ENCODE assay signal across 8 cellular contexts in the genomic region with DNA sequence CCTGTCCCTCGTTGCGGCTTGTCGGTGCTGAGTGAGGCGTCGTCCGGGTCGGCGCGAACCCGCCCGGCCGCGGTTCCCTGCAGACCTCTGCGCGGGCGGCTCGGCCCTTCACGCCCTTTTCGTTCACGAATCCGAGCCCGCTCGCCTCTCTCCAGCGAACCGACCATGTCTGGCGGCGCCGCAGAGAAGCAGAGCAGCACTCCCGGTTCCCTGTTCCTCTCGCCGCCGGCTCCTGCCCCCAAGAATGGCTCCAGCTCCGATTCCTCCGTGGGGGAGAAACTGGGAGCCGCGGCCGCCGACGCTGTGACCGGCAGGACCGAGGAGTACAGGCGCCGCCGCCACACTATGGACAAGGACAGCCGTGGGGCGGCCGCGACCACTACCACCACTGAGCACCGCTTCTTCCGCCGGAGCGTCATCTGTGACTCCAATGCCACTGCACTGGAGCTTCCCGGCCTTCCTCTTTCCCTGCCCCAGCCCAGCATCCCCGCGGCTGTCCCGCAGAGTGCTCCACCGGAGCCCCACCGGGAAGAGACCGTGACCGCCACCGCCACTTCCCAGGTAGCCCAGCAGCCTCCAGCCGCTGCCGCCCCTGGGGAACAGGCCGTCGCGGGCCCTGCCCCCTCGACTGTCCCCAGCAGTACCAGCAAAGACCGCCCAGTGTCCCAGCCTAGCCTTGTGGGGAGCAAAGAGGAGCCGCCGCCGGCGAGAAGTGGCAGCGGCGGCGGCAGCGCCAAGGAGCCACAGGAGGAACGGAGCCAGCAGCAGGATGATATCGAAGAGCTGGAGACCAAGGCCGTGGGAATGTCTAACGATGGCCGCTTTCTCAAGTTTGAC. TPM values are rescaled to one million over a fixed set of nuclear protein-coding genes. Genes with fewer than 3 reads are reported as not detected.
A peak's percentile ranks its signal among the peaks of the same experiment; 100 is the strongest.
DNase-seq lines count a peak whose midpoint lies in the region; ATAC-seq and TF ChIP-seq lines count a peak whose summit lies in the region.

No MANE protein-coding gene starts in this region.

- H3K4me3 ChIP-seq in HEK293 (ENCODE audit: low read depth, low read length) (peak overlapping the region; percentile 95), OCI-LY3 (ENCODE audit: low read length) (peak overlapping the region; percentile 90), cardiac muscle cell (peak overlapping the region; percentile 99), parathyroid adenoma (ENCODE audit: low read depth, low read length) (peak overlapping the region; percentile 85), aorta (ENCODE audit: low read length in 2 of 2) (peak overlapping the region; percentile 86 to 94)

- CTCF ChIA-PET in HEK293 (lab: Yijun Ruan, JAX) = interaction anchor here (0.6 to 6.4 kb wide), 6 partner anchors 24 to 187 kb away, joined by 3 to 65 read pairs (median 6); no protein-coding TSS in a partner anchor

- intact Hi-C loops in aorta (cut with DNase I) = loop anchor here in 1 of 2 donors (2.0 to 5.0 kb wide), 4 partner anchors 54 to 194 kb away; a partner anchor contains a TSS

- peaks cover 62% of the 10 kb centered on the region for H3K79me2 ChIP-seq in OCI-LY3 (ENCODE audit: low read length)
- peaks cover 29% of the 10 kb centered on the region for H3K79me2 ChIP-seq in parathyroid adenoma

- H3K27ac ChIP-seq in HEK293 (ENCODE audit: extremely low read depth, low read depth, low read length) (peak overlapping the region; percentile 84), OCI-LY3 (ENCODE audit: low read length) (peak overlapping the region; percentile 74), cardiac muscle cell (peak overlapping the region; percentile 92), parathyroid adenoma (peak overlapping the region; percentile 92), aorta (ENCODE audit: low read depth in 1 of 2, low read length in 2 of 2) (peak overlapping the region in 1 of 2 donors; percentile 94)

- H2AFZ ChIP-seq in OCI-LY3 (ENCODE audit: low read depth, low read length) = no peak overlapping the region
- peak overlapping the region; percentile 60 for H2AFZ ChIP-seq in parathyroid adenoma

- H3K4me1 ChIP-seq in HEK293 (ENCODE audit: control insufficient read depth, insufficient read depth, low read length) = no peaks in the 10 kb centered on the region; the same call in 1 of the 2 replicates
- peaks cover 34% of the 10 kb centered on the region for H3K4me1 ChIP-seq in OCI-LY3 (ENCODE audit: low read length)
- H3K4me1 ChIP-seq in cardiac muscle cell (ENCODE audit: low read depth) = peaks cover 26% of the 10 kb centered on the region
- H3K4me1 ChIP-seq in parathyroid adenoma = peaks cover 10% of the 10 kb centered on the region
- no peaks in the 10 kb centered on the region for H3K4me1 ChIP-seq in aorta (ENCODE audit: control insufficient read depth in 1 of 2, insufficient read depth in 2 of 2, low read length in 2 of 2)

- TF ChIP-seq CTCF in HEK293 (tag by site-specific recombination; IDR thresholded peaks at IDR 0.05) (peak; percentile 81), OCI-LY3 (IDR thresholded peaks at IDR 0.05; ENCODE audit: low read depth, low read length) (no peak; the same call in 1 of the 2 replicates), cardiac muscle cell (IDR thresholded peaks at IDR 0.05; ENCODE audit: low read depth, low read length) (no peak), parathyroid adenoma (IDR thresholded peaks at IDR 0.05) (no peak)

- POLR2A ChIA-PET in HEK293 (lab: Yijun Ruan, JAX) = interaction anchor here (0.6 to 3.3 kb wide), 4 partner anchors 57 to 183 kb away, joined by 3 to 11 read pairs (median 6); no protein-coding TSS in a partner anchor

- peak overlapping the region; percentile 84 for H3K4me2 ChIP-seq in OCI-LY3 (ENCODE audit: low read length)
- peak overlapping the region; percentile 64 for H3K4me2 ChIP-seq in parathyroid adenoma (ENCODE audit: low read length)

- peak; percentile 13 for ATAC-seq in aorta (ENCODE audit: low FRiP score)

- DNase-seq in EH (ENCODE audit: low read depth) (peak; percentile 47), cardiac muscle cell (ENCODE audit: low read depth in 1 of 2, low spot score in 1 of 2) (peak; percentile 32 to 56), aorta (peak; percentile 70 to 87), NCI-H2227 (lab: John Stamatoyannopoulos, UW; ENCODE audit: unreplicated experiment) (no peak)
- DNase-seq in activated naive CD4-positive, alpha-beta T cell treated with Interleukin-2 at 50 U/mL for 16 hours = peak; percentile 63

- no peaks in the 10 kb centered on the region for H3K27me3 ChIP-seq in OCI-LY3 (ENCODE audit: low read depth, low read length)
- H3K27me3 ChIP-seq in cardiac muscle cell = no peaks in the 10 kb centered on the region
- no peaks in the 10 kb centered on the region for H3K27me3 ChIP-seq in parathyroid adenoma (ENCODE audit: control insufficient read depth, insufficient read depth, low read length)
- H3K27me3 ChIP-seq in aorta (ENCODE audit: control insufficient read depth in 1 of 2, insufficient read depth in 2 of 2, low read length in 1 of 2) = no peaks in the 10 kb centered on the region

- peaks cover 0 to 10% of the 10 kb centered on the region in 2 experiments; a peak in 1 of 3 replicates for H3K36me3 ChIP-seq in HEK293 (ENCODE audit: control insufficient read depth in 2 of 2, insufficient read depth in 1 of 2, low read length in 2 of 2)
- H3K36me3 ChIP-seq in OCI-LY3 (replicated peaks; ENCODE audit: low read depth, low read length) = peaks cover 34% of the 10 kb centered on the region
- no peaks in the 10 kb centered on the region for H3K36me3 ChIP-seq in cardiac muscle cell
- no peaks in the 10 kb centered on the region for H3K36me3 ChIP-seq in parathyroid adenoma (ENCODE audit: control insufficient read depth, insufficient read depth, low read length)
- no peaks in the 10 kb centered on the region for H3K36me3 ChIP-seq in aorta (ENCODE audit: control insufficient read depth in 1 of 2, insufficient read depth in 2 of 2, low read length in 1 of 2)

- 0% methylated on average over 77 to 81 of the region's 81 CpGs for WGBS in aorta, 2 donors

- H3K9me3 ChIP-seq in HEK293 (ENCODE audit: control insufficient read depth, insufficient read depth, low read depth, low read length) (no peaks in the 10 kb centered on the region), OCI-LY3 (ENCODE audit: insufficient read depth, low read length) (no peaks in the 10 kb centered on the region), cardiac muscle cell (ENCODE audit: low read depth) (no peaks in the 10 kb centered on the region), parathyroid adenoma (ENCODE audit: control insufficient read depth, low read length) (no peaks in the 10 kb centered on the region), aorta (ENCODE audit: control insufficient read depth, low read length) (no peaks in the 10 kb centered on the region)

- H3K9ac ChIP-seq in OCI-LY3 (ENCODE audit: low read length) = peak overlapping the region; percentile 90
- peak overlapping the region; percentile 47 for H3K9ac ChIP-seq in parathyroid adenoma

- H4K20me1 ChIP-seq in OCI-LY3 (ENCODE audit: insufficient read depth, low read length) = peaks cover 50% of the 10 kb centered on the region

TF ChIP-seq in HEK293, 187 proteins besides CTCF, POLR2A, EP300 and RAD21 (continues in another document):
- no peak for TF ChIP-seq BCL11B (tag by site-specific recombination; IDR thresholded peaks at IDR 0.05; ENCODE audit: low read depth)
- TF ChIP-seq TCF7L2 (IDR thresholded peaks at IDR 0.05; ENCODE audit: borderline replicate concordance, low read depth, low read length) = no peak
- TF ChIP-seq ZNF510 (tag by site-specific recombination; IDR thresholded peaks at IDR 0.05; ENCODE audit: insufficient replicate concordance) = no peak
- TF ChIP-seq, protein P1, sequence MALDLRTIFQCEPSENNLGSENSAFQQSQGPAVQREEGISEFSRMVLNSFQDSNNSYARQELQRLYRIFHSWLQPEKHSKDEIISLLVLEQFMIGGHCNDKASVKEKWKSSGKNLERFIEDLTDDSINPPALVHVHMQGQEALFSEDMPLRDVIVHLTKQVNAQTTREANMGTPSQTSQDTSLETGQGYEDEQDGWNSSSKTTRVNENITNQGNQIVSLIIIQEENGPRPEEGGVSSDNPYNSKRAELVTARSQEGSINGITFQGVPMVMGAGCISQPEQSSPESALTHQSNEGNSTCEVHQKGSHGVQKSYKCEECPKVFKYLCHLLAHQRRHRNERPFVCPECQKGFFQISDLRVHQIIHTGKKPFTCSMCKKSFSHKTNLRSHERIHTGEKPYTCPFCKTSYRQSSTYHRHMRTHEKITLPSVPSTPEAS (tag by site-specific recombination; IDR thresholded peaks at IDR 0.05) = no peak
- TF ChIP-seq ZNF324 (tag by site-specific recombination; IDR thresholded peaks at IDR 0.05) = no peak
- TF ChIP-seq ZNF707 (tag by site-specific recombination; IDR thresholded peaks at IDR 0.05) = no peak
- TF ChIP-seq, protein P2, sequence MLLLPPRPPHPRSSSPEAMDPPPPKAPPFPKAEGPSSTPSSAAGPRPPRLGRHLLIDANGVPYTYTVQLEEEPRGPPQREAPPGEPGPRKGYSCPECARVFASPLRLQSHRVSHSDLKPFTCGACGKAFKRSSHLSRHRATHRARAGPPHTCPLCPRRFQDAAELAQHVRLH (tag by site-specific recombination; IDR thresholded peaks at IDR 0.05) = no peak
- no peak for TF ChIP-seq MEIS1 (CRISPR knock-in tag; IDR thresholded peaks at IDR 0.05; ENCODE audit: borderline replicate concordance)
- TF ChIP-seq, protein P3, sequence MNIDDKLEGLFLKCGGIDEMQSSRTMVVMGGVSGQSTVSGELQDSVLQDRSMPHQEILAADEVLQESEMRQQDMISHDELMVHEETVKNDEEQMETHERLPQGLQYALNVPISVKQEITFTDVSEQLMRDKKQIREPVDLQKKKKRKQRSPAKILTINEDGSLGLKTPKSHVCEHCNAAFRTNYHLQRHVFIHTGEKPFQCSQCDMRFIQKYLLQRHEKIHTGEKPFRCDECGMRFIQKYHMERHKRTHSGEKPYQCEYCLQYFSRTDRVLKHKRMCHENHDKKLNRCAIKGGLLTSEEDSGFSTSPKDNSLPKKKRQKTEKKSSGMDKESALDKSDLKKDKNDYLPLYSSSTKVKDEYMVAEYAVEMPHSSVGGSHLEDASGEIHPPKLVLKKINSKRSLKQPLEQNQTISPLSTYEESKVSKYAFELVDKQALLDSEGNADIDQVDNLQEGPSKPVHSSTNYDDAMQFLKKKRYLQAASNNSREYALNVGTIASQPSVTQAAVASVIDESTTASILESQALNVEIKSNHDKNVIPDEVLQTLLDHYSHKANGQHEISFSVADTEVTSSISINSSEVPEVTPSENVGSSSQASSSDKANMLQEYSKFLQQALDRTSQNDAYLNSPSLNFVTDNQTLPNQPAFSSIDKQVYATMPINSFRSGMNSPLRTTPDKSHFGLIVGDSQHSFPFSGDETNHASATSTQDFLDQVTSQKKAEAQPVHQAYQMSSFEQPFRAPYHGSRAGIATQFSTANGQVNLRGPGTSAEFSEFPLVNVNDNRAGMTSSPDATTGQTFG (tag by site-specific recombination; IDR thresholded peaks at IDR 0.05; ENCODE audit: borderline replicate concordance) = no peak
- no peak for TF ChIP-seq ZBTB1 (tag by site-specific recombination; IDR thresholded peaks at IDR 0.05)
- TF ChIP-seq ZNF19 (tag by site-specific recombination; IDR thresholded peaks at IDR 0.05; ENCODE audit: low read depth) = no peak
- TF ChIP-seq ZNF121 (tag by site-specific recombination; IDR thresholded peaks at IDR 0.05) = no peak

RNA-seq across cellular contexts. Expression of a gene that starts 1.2 kb away (rescaled TPM):
- total RNA-seq in cardiac muscle cell (74.0 and 145 TPM in 2 replicates), aorta (100 to 1,000 TPM; 182 to 226 TPM)
- polyA plus RNA-seq in cardiac muscle cell (110 and 150 TPM in 2 replicates), aorta (10 to 100 TPM; 22.3 to 30.4 TPM)
